Comparison of ENCODE assay signal across 14 cellular contexts in genomic region chr9:105054488-105054887, GRCh38.
DNase-seq lines count a peak whose midpoint lies in the region; ATAC-seq, FAIRE-seq and TF ChIP-seq lines count a peak whose summit lies in the region.
"Had no signal": no experiment of that assay in that cellular context is flagged by ENCODE, and none has a peak within 500 bp of the region (broad histone marks: within the 10 kb centered on the region; RNA-seq: fewer than 3 reads in every experiment).

No MANE protein-coding gene starts in this region.

- H3K9me3 Mint-ChIP-seq in activated T-helper 2 cell treated with anti-CD3 and anti-CD28 coated beads, Interferon-gamma antibody, Interleukin-2, Interleukin-4, amounts not matched to agents 10 μg/mL and 5 μg/mL and 100 μg/mL, durations not matched to agents 14 hours and 24 hours and 36 hours, result no peaks in the 10 kb centered on the region
- H3K9me3 Mint-ChIP-seq: stimulated activated naive CD8-positive, alpha-beta T cell treated with anti-CD3 and anti-CD28 coated beads, Interleukin-15, Interleukin-2, amounts not matched to agents 100 ng/mL and 50 ng/mL, for 24 hours had no signal

- H3K4me1 Mint-ChIP-seq in activated T-helper 2 cell treated with anti-CD3 and anti-CD28 coated beads, Interferon-gamma antibody, Interleukin-2, Interleukin-4, amounts not matched to agents 10 μg/mL and 5 μg/mL and 100 μg/mL, durations not matched to agents 14 hours and 24 hours and 36 hours (ENCODE audit: low read depth), result peaks cover 8% of the 10 kb centered on the region

- no peak for ATAC-seq in GM19023 (IDR thresholded peaks at IDR 0.05; ENCODE audit: unreplicated experiment)
- ATAC-seq in HG03045 (IDR thresholded peaks at IDR 0.05; ENCODE audit: unreplicated experiment), result no peak
- no peak for ATAC-seq in HG03139 (IDR thresholded peaks at IDR 0.05; ENCODE audit: unreplicated experiment)

- in situ Hi-C loops in ACHN (cut with HindIII; ENCODE audit: low pct_ligation_motif_present, low pct_unique_long_range_greater_than_20kb, low sequenced_read_pairs), result no loop called here

- no peak overlapping the region for H3K4me3 Mint-ChIP-seq in activated T-helper 2 cell treated with anti-CD3 and anti-CD28 coated beads, Interferon-gamma antibody, Interleukin-2, Interleukin-4, amounts not matched to agents 10 μg/mL and 5 μg/mL and 100 μg/mL, durations not matched to agents 14 hours and 24 hours and 36 hours (ENCODE audit: low read depth)
- H3K4me3 Mint-ChIP-seq: mesothelial cell of epicardium; stimulated activated naive CD8-positive, alpha-beta T cell treated with anti-CD3 and anti-CD28 coated beads, Interleukin-15, Interleukin-2, amounts not matched to agents 100 ng/mL and 50 ng/mL, for 24 hours had no signal

- H3K27ac Mint-ChIP-seq in activated T-helper 2 cell treated with anti-CD3 and anti-CD28 coated beads, Interferon-gamma antibody, Interleukin-2, Interleukin-4, amounts not matched to agents 10 μg/mL and 5 μg/mL and 100 μg/mL, durations not matched to agents 14 hours and 24 hours and 36 hours, result no peak overlapping the region
- H3K27ac Mint-ChIP-seq: mesothelial cell of epicardium; stimulated activated naive CD8-positive, alpha-beta T cell treated with anti-CD3 and anti-CD28 coated beads, Interleukin-15, Interleukin-2, amounts not matched to agents 100 ng/mL and 50 ng/mL, for 24 hours had no signal

- DNase-seq in ACHN, result peak; percentile 25
- DNase-seq in H54 (ENCODE audit: insufficient read length, low spot score), result no peak
- DNase-seq in astrocyte of the hippocampus (ENCODE audit: low read depth, low spot score), result peak; percentile 50
- peak; percentile 21 for DNase-seq in iPS-NIHi7 (ENCODE audit: extremely low spot score)
- DNase-seq in activated T-helper 2 cell treated with anti-CD3 and anti-CD28 coated beads, Interferon-gamma antibody, Interleukin-2, Interleukin-4, amounts not matched to agents 10 μg/mL and 5 μg/mL and 100 μg/mL, durations not matched to agents 14 hours and 24 hours and 36 hours (ENCODE audit: low spot score), result no peak
- DNase-seq: activated naive CD4-positive, alpha-beta T cell treated with Interleukin-2 at 50 U/mL for 16 hours; NCI-H1417; stimulated activated CD4-positive, alpha-beta T cell treated with anti-CD3 and anti-CD28 coated beads, Interleukin-12 subunit alpha, Interleukin-12 subunit beta, amount 100 ng/mL, for 4 hours; WERI-Rb-1 had no signal

- H3K36me3 Mint-ChIP-seq in activated T-helper 2 cell treated with anti-CD3 and anti-CD28 coated beads, Interferon-gamma antibody, Interleukin-2, Interleukin-4, amounts not matched to agents 10 μg/mL and 5 μg/mL and 100 μg/mL, durations not matched to agents 14 hours and 24 hours and 36 hours (ENCODE audit: low read depth), result no peaks in the 10 kb centered on the region
- H3K36me3 Mint-ChIP-seq: mesothelial cell of epicardium had no signal

- intact Hi-C loops in activated T-helper 2 cell treated with anti-CD3 and anti-CD28 coated beads, Interferon-gamma antibody, Interleukin-2, Interleukin-4, amounts not matched to agents 10 μg/mL and 5 μg/mL and 100 μg/mL, durations not matched to agents 14 hours and 24 hours and 36 hours (cut with micrococcal nuclease), result no loop called here

- no peak for TF ChIP-seq POLR2A in H54 (IDR thresholded peaks at IDR 0.05; ENCODE audit: low read depth, low read length)

- H3K27me3 Mint-ChIP-seq in activated T-helper 2 cell treated with anti-CD3 and anti-CD28 coated beads, Interferon-gamma antibody, Interleukin-2, Interleukin-4, amounts not matched to agents 10 μg/mL and 5 μg/mL and 100 μg/mL, durations not matched to agents 14 hours and 24 hours and 36 hours (ENCODE audit: low read depth), result peaks cover 1% of the 10 kb centered on the region

- peak; percentile 85 for FAIRE-seq in H54 (lab: Jason Lieb, UNC)

Comparison
In these comparisons a context has a peak if more than half of its experiments do, and no peak if none do; other contexts are left out.
1. DNase-seq: peak in ACHN (single experiment), astrocyte of the hippocampus (single experiment) and iPS-NIHi7 (single experiment); none in H54 (single experiment) and activated T-helper 2 cell treated with anti-CD3 and anti-CD28 coated beads, Interferon-gamma antibody, Interleukin-2, Interleukin-4, amounts not matched to agents 10 μg/mL and 5 μg/mL and 100 μg/mL, durations not matched to agents 14 hours and 24 hours and 36 hours (single experiment).